In the genomic region with DNA sequence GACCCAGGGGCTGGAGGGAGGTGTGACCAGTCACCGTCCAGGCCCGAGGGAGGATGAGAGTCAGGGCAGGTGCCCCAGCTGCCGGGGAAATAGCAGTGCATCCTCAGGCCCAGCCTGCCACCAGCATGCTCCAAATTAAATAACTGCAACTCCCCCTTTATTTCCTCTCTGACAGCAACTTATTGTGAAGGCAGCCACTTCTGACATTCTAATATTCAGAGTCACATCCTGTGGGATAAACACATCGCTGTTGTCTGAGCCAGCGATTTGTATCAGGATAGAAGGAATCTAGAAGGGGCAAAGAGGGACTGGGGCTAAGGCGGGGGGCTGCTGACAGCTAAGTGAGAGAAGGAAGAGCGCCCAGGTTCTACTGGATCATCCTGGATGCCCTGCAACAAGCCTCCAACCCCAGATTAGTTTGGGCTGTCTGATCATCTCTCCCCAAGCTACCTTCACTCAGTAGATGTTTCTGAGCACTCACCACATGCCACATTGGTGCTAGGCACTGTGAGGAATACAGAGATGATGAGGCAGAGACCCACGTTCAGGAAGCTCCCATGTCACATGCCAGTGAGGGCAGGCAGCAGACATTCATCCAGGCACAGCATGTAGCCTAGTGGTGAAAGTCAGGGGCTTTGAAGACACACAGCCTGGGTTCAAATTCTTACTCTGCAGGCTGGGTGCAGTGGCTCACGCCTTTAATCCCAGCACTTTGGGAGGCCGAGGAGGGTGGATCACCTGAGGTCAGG, we compare ENCODE assay signal across 20 cellular contexts.
DNase-seq lines count a peak whose midpoint lies in the region; ATAC-seq and TF ChIP-seq lines count a peak whose summit lies in the region.
"Had no signal": no experiment of that assay in that cellular context is flagged by ENCODE, and none has a peak within 500 bp of the region (broad histone marks: within the 10 kb centered on the region; RNA-seq: fewer than 3 reads in every experiment).

No MANE protein-coding gene starts in this region.

- H3K4me3 ChIP-seq in RWPE2 (ENCODE audit: severe bottlenecking) (no peak overlapping the region), fibroblast of the aortic adventitia (ENCODE audit: low read depth, low read length) (no peak overlapping the region)
- H3K4me3 ChIP-seq: adrenal gland, lower lobe of right lung had no signal

- ATAC-seq in RWPE2 (ENCODE audit: low read depth) (peak; percentile 31; the same call in 1 of the 3 replicates), GM18907 (IDR thresholded peaks at IDR 0.05; ENCODE audit: unreplicated experiment) (no peak), GM21423 (IDR thresholded peaks at IDR 0.05; ENCODE audit: unreplicated experiment) (no peak), HG03469 (IDR thresholded peaks at IDR 0.05; ENCODE audit: unreplicated experiment) (no peak), GM21619 (IDR thresholded peaks at IDR 0.05; ENCODE audit: unreplicated experiment) (no peak)
- ATAC-seq: lower lobe of right lung; right cardiac atrium; stimulated activated naive B cell treated with anti-CD40 and anti-IgM and Interleukin-4, amounts not matched to agents 10 μg/mL and 1 μg/mL and 100 μg/mL, for 72 hours had no signal

- H3K4me1 ChIP-seq in RWPE2 (ENCODE audit: insufficient read depth, poor library complexity, severe bottlenecking): no peaks in the 10 kb centered on the region
- H3K4me1 ChIP-seq: adrenal gland had no signal

- no peak overlapping the region for H3K27ac ChIP-seq in RWPE2 (ENCODE audit: poor library complexity, severe bottlenecking)
- H3K27ac ChIP-seq: adrenal gland, lower lobe of right lung, WERI-Rb-1 had no signal

- DNase-seq in GM04504 (ENCODE audit: low read depth) (peak; percentile 44), RWPE2 (ENCODE audit: low spot score) (no peak), fibroblast of the aortic adventitia (ENCODE audit: low read depth) (peak; percentile 3)
- DNase-seq: activated CD4-positive, alpha-beta T cell treated with anti-CD3 and anti-CD28 coated beads, Interleukin-2, amount 50 U/mL, for 48 hours; activated gamma-delta T cell treated with Interleukin-2 at 50 U/mL for 16 hours; adrenal gland; C1 segment of cervical spinal cord; caudate nucleus; Karpas-422; lower lobe of right lung; NCI-H1105; NCI-H524; right cardiac atrium; SHP77; stimulated activated naive B cell treated with anti-CD40 and anti-IgM and Interleukin-4, amounts not matched to agents 10 μg/mL and 1 μg/mL and 100 μg/mL, for 72 hours; WERI-Rb-1 had no signal

- no peaks in the 10 kb centered on the region for H3K27me3 ChIP-seq in RWPE2 (ENCODE audit: insufficient read depth, poor library complexity, severe bottlenecking)
- H3K27me3 ChIP-seq: adrenal gland had no signal

- no peak for TF ChIP-seq CTCF in RWPE2 (IDR thresholded peaks at IDR 0.05; ENCODE audit: poor library complexity, severe bottlenecking)
- TF ChIP-seq CTCF in fibroblast of the aortic adventitia (IDR thresholded peaks at IDR 0.05; ENCODE audit: insufficient read depth, low read length): no peak

- no peaks in the 10 kb centered on the region for H3K9me3 ChIP-seq in RWPE2 (ENCODE audit: severe bottlenecking)
- H3K9me3 ChIP-seq: adrenal gland, lower lobe of right lung had no signal

- no peaks in the 10 kb centered on the region for H3K36me3 ChIP-seq in RWPE2 (ENCODE audit: low read depth)
- H3K36me3 ChIP-seq: adrenal gland, lower lobe of right lung, WERI-Rb-1 had no signal
